In the genomic region with DNA sequence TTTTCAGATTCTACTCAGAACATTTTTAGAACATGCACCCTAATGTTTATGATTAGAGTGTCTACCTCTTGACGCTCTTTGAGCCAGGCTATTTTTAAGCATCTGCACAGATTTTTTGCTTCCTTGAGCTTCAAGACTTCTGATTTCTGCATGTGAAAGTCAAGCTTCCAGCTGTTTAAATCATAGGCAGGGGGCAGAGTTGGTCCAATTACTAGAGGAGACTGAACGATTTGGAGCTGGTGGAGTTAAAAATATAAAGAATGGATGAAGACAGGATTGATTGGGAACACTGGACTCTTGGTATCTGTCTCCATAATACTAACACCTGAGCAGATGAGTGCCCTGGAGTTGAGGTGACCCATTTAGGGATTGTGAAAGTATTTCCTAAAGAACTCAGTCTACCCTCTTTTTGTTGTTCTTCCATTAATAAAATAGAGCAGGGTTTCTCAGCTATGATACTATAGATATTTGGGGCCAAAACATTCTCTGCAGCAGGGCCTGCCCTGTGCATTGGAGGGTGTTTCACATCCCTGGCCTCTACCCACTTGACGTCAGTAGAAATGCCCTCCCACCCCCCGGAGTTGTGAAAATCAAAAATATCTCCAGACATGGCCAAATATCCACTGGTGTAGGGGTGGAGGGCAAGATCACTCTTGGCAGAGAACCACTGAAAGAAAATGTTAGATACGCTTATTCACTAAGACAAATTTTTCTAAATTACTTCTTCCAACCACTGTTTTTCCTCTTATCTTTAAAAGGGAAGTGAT, we compare ENCODE assay signal across 22 cellular contexts.
DNase-seq lines count a peak whose midpoint lies in the region; TF ChIP-seq lines count a peak whose summit lies in the region.
"Had no signal": no experiment of that assay in that cellular context is flagged by ENCODE, and none has a peak within 500 bp of the region (broad histone marks: within the 10 kb centered on the region; RNA-seq: fewer than 3 reads in every experiment).

No MANE protein-coding gene starts in this region.

- TF ChIP-seq RAD21 in neural cell (conservative IDR thresholded peaks at IDR 0.05): peak; percentile 32

- H3F3A ChIP-seq in neural cell (ENCODE audit: insufficient read depth, low read length, poor library complexity, severe bottlenecking): no peaks in the 10 kb centered on the region

- no peak overlapping the region for H3K9ac ChIP-seq in neural cell (ENCODE audit: low read length)
- H3K9ac ChIP-seq: KMS-11 had no signal

- DNase-seq in DMS 273 (lab: John Stamatoyannopoulos, UW; ENCODE audit: unreplicated experiment): peak; percentile 20
- DNase-seq in DMS 273 treated with DMSO at 0.1 percent for 48 hours (lab: John Stamatoyannopoulos, UW): no peak
- peak; percentile 27 for DNase-seq in astrocyte of the spinal cord (ENCODE audit: low read depth, low spot score)
- peak; percentile 48 for DNase-seq in fibroblast of the aortic adventitia (ENCODE audit: low read depth)
- no peak for DNase-seq in DMS53 treated with DMSO at 0.1 percent for 48 hours (lab: John Stamatoyannopoulos, UW; ENCODE audit: unreplicated experiment)
- DNase-seq in stimulated activated CD4-positive, alpha-beta T cell treated with anti-CD3 and anti-CD28 coated beads, Interleukin-12 subunit alpha, Interleukin-12 subunit beta, amount 100 ng/mL, for 4 hours: no peak
- DNase-seq in mucosa of gallbladder (ENCODE audit: low spot score): no peak
- DNase-seq: activated CD4-positive, alpha-beta T cell treated with anti-CD3 and anti-CD28 coated beads, Interleukin-2, amount 10 ng/mL, durations not matched to agents 7 days and 5 days; BE2C; colonic mucosa; islet precursor cell; naive B cell; NCI-H187; NCI-H345; pancreas; sigmoid colon; T-helper 2 cell; upper lobe of left lung had no signal

- no peak overlapping the region for H3K4me2 ChIP-seq in neural cell (ENCODE audit: low read length)
- H3K4me2 ChIP-seq: KMS-11 had no signal

- no peak for TF ChIP-seq EP300 in neural cell (conservative IDR thresholded peaks at IDR 0.05; ENCODE audit: poor library complexity, severe bottlenecking)

- H2AFZ ChIP-seq in neural cell (ENCODE audit: low read depth, low read length): no peak overlapping the region

- TF ChIP-seq CTCF in astrocyte of the spinal cord (IDR thresholded peaks at IDR 0.05; ENCODE audit: low read depth, low read length) (peak; percentile 6), fibroblast of the aortic adventitia (IDR thresholded peaks at IDR 0.05; ENCODE audit: insufficient read depth, low read length) (peak; percentile 31), neural cell (IDR thresholded peaks at IDR 0.05; ENCODE audit: poor library complexity, severe bottlenecking) (no peak)

- H3K9me3 ChIP-seq in neural cell (ENCODE audit: low read length): no peaks in the 10 kb centered on the region
- H3K9me3 ChIP-seq: BE2C, colonic mucosa, pancreas, sigmoid colon, SJSA1, upper lobe of left lung had no signal

- in situ Hi-C loops in astrocyte of the spinal cord (cut with HindIII; ENCODE audit: low sequenced_read_pairs): no loop called here

- no peaks in the 10 kb centered on the region for H4K20me1 ChIP-seq in neural cell (ENCODE audit: insufficient read depth)

- H3K27me3 ChIP-seq in neural cell (ENCODE audit: insufficient read depth, low read depth, low read length): no peaks in the 10 kb centered on the region
- H3K27me3 ChIP-seq: BE2C, colonic mucosa, pancreas, sigmoid colon, SJSA1, upper lobe of left lung had no signal

- H3K27ac ChIP-seq in neural cell (ENCODE audit: low read length): no peak overlapping the region
- H3K27ac ChIP-seq: 22Rv1, colonic mucosa, KMS-11, pancreas, sigmoid colon, SJSA1, upper lobe of left lung had no signal

- no peaks in the 10 kb centered on the region for H3K9me2 ChIP-seq in neural cell (ENCODE audit: insufficient read depth, low read length)

- no peaks in the 10 kb centered on the region for H3K79me2 ChIP-seq in neural cell (replicated peaks; ENCODE audit: insufficient read depth, low read length)

- H3K4me3 ChIP-seq in astrocyte of the spinal cord (ENCODE audit: low read depth, low read length): no peak overlapping the region
- no peak overlapping the region for H3K4me3 ChIP-seq in fibroblast of the aortic adventitia (ENCODE audit: low read depth, low read length)
- no peak overlapping the region for H3K4me3 ChIP-seq in neural cell (ENCODE audit: low read length)
- H3K4me3 ChIP-seq: colonic mucosa, pancreas, sigmoid colon, SJSA1, upper lobe of left lung had no signal

- no peaks in the 10 kb centered on the region for H3K36me3 ChIP-seq in neural cell (ENCODE audit: insufficient read depth, low read length)
- H3K36me3 ChIP-seq: BE2C, colonic mucosa, pancreas, sigmoid colon, SJSA1, upper lobe of left lung had no signal

TF ChIP-seq in neural cell, 6 proteins besides CTCF, POLR2A, EP300 and RAD21:
- TF ChIP-seq EZH2 (IDR thresholded peaks at IDR 0.05; ENCODE audit: borderline replicate concordance, insufficient read depth, low read length, poor library complexity, severe bottlenecking) (no peak), POLR2AphosphoS5 (IDR thresholded peaks at IDR 0.05) (no peak), TAF1 (IDR thresholded peaks at IDR 0.05; ENCODE audit: low read depth) (no peak), MXI1 (conservative IDR thresholded peaks at IDR 0.05; ENCODE audit: poor library complexity, severe bottlenecking) (no peak), SMC3 (conservative IDR thresholded peaks at IDR 0.05; ENCODE audit: poor library complexity) (no peak)
- TF ChIP-seq, protein P1, sequence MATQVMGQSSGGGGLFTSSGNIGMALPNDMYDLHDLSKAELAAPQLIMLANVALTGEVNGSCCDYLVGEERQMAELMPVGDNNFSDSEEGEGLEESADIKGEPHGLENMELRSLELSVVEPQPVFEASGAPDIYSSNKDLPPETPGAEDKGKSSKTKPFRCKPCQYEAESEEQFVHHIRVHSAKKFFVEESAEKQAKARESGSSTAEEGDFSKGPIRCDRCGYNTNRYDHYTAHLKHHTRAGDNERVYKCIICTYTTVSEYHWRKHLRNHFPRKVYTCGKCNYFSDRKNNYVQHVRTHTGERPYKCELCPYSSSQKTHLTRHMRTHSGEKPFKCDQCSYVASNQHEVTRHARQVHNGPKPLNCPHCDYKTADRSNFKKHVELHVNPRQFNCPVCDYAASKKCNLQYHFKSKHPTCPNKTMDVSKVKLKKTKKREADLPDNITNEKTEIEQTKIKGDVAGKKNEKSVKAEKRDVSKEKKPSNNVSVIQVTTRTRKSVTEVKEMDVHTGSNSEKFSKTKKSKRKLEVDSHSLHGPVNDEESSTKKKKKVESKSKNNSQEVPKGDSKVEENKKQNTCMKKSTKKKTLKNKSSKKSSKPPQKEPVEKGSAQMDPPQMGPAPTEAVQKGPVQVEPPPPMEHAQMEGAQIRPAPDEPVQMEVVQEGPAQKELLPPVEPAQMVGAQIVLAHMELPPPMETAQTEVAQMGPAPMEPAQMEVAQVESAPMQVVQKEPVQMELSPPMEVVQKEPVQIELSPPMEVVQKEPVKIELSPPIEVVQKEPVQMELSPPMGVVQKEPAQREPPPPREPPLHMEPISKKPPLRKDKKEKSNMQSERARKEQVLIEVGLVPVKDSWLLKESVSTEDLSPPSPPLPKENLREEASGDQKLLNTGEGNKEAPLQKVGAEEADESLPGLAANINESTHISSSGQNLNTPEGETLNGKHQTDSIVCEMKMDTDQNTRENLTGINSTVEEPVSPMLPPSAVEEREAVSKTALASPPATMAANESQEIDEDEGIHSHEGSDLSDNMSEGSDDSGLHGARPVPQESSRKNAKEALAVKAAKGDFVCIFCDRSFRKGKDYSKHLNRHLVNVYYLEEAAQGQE (IDR thresholded peaks at IDR 0.05; ENCODE audit: borderline replicate concordance): no peak

Comparison
In these comparisons a context has a peak if more than half of its experiments do, and no peak if none do; other contexts are left out.
1. DNase-seq: peak in DMS 273 (single experiment), astrocyte of the spinal cord (single experiment) and fibroblast of the aortic adventitia (single experiment); none in DMS 273 treated with DMSO at 0.1 percent for 48 hours (single experiment), DMS53 treated with DMSO at 0.1 percent for 48 hours (single experiment), stimulated activated CD4-positive, alpha-beta T cell treated with anti-CD3 and anti-CD28 coated beads, Interleukin-12 subunit alpha, Interleukin-12 subunit beta, amount 100 ng/mL, for 4 hours (single experiment) and mucosa of gallbladder (single experiment).